8 cellular contexts compared by ENCODE assay signal in genomic region chr12:98439471-98440164, GRCh38.
DNase-seq lines count a peak whose midpoint lies in the region; ATAC-seq and TF ChIP-seq lines count a peak whose summit lies in the region.
"Had no signal": no experiment of that assay in that cellular context is flagged by ENCODE, and none has a peak within 500 bp of the region (broad histone marks: within the 10 kb centered on the region; RNA-seq: fewer than 3 reads in every experiment).

No MANE protein-coding gene starts in this region.

- peak; percentile 74 for ATAC-seq in upper lobe of right lung

- peak overlapping the region; percentile 15 for H3K4me3 Mint-ChIP-seq in chondrocyte (ENCODE audit: unreplicated experiment)
- H3K4me3 Mint-ChIP-seq: neural crest cell had no signal

- no peak overlapping the region for H3K4me3 ChIP-seq in upper lobe of right lung

- peak overlapping the region; percentile 80 for H3K27ac Mint-ChIP-seq in chondrocyte (ENCODE audit: unreplicated experiment)

- intact Hi-C loops in upper lobe of right lung (cut with DNase I) = no loop called here

- H3K27ac ChIP-seq in upper lobe of right lung = peak overlapping the region; percentile 73

- no peaks in the 10 kb centered on the region for H3K27me3 ChIP-seq in upper lobe of right lung

- H3K36me3 ChIP-seq in upper lobe of right lung = no peaks in the 10 kb centered on the region

- H3K27me3 Mint-ChIP-seq in chondrocyte (ENCODE audit: low read depth) = no peaks in the 10 kb centered on the region

- H3K36me3 Mint-ChIP-seq in chondrocyte (ENCODE audit: low read depth) = peaks cover 4% of the 10 kb centered on the region

- peaks cover 9% of the 10 kb centered on the region for H3K9me3 Mint-ChIP-seq in chondrocyte (ENCODE audit: low read depth)

- H3K4me1 Mint-ChIP-seq in chondrocyte (ENCODE audit: low read depth) = peaks cover 16% of the 10 kb centered on the region

- peak; percentile 89 for DNase-seq in OCI-M1 (lab: John Stamatoyannopoulos, UW)
- DNase-seq in chondrocyte (ENCODE audit: low spot score) = no peak
- DNase-seq in lung microvascular endothelial cell (ENCODE audit: low read depth in 2 of 2) = peak; percentile 8 to 57
- no peak for DNase-seq in upper lobe of right lung
- DNase-seq in NCI-H1092 (lab: John Stamatoyannopoulos, UW) = no peak
- no peak for DNase-seq in DMS53 treated with DMSO at 0.1 percent for 48 hours (lab: John Stamatoyannopoulos, UW; ENCODE audit: unreplicated experiment)
- DNase-seq in effector CD8-positive, alpha-beta T cell (lab: John Stamatoyannopoulos, UW) = no peak

- H3K9me3 ChIP-seq in upper lobe of right lung = no peaks in the 10 kb centered on the region

- H3K4me1 ChIP-seq in upper lobe of right lung = peaks cover 18% of the 10 kb centered on the region

- TF ChIP-seq CTCF in chondrocyte (IDR thresholded peaks at IDR 0.05) (peak; percentile 17), upper lobe of right lung (IDR thresholded peaks at IDR 0.05) (no peak)

Comparison
In these comparisons a context has a peak if more than half of its experiments do, and no peak if none do; other contexts are left out.
1. DNase-seq: peak in OCI-M1 (single experiment) and lung microvascular endothelial cell (2 of 2); none in chondrocyte (single experiment), upper lobe of right lung (single experiment), NCI-H1092 (single experiment), DMS53 treated with DMSO at 0.1 percent for 48 hours (single experiment) and effector CD8-positive, alpha-beta T cell (single experiment).